Comparison of ENCODE assay signal across 26 cellular contexts in the genomic region with DNA sequence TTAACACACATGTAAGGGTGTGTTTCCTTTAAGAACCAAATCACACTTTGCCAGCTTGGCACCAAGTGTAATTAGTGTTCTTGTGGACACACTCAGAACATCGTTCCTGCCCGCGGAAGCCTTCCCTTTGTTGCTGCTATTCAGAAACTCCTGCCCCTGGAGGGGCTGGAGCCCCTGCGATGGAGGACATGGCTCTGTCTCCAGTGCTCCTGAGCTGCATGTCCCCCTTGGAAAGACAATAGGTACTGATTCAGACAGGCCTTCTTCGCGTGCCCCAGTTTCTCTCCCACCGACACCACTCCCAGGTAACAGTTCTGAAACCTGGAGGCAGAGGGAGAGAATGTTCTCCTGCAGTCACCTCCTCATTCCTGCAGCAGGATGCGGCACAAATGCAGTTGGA.
A peak's percentile ranks its signal among the peaks of the same experiment; 100 is the strongest.
DNase-seq lines count a peak whose midpoint lies in the region; ATAC-seq and TF ChIP-seq lines count a peak whose summit lies in the region.
"Had no signal": no experiment of that assay in that cellular context is flagged by ENCODE, and none has a peak within 500 bp of the region (broad histone marks: within the 10 kb centered on the region; RNA-seq: fewer than 3 reads in every experiment).

No MANE protein-coding gene starts in this region.

- peaks cover 43% of the 10 kb centered on the region for H3K4me1 Mint-ChIP-seq in brain

- no peak overlapping the region for H2BK15ac ChIP-seq in neuronal stem cell (ENCODE audit: low read length)

- peaks cover 9% of the 10 kb centered on the region for H3K36me3 Mint-ChIP-seq in brain

- H3K4me2 ChIP-seq in neuronal stem cell (ENCODE audit: insufficient read depth, low read length, poor library complexity, severe bottlenecking) = no peak overlapping the region
- H3K4me2 ChIP-seq: KMS-11 had no signal

- 92 to 95% (median 93%) methylated on average over 8 of the region's 8 CpGs for WGBS in heart left ventricle, 4 donors
- no CpG with 5 or more reads among the region's 8 CpGs for WGBS in neuronal stem cell (ENCODE audit: extremely low coverage in 2 of 2, insufficient read length in 2 of 2, insufficient replicate concordance in 1 of 2), 2 donors

- peak overlapping the region in 2 of 5 experiments; percentile 74 to 82 for H3K4me3 Mint-ChIP-seq in brain
- H3K4me3 Mint-ChIP-seq: activated B cell treated with CpG ODN at 0.5 μM for 24 hours; neural crest cell; stimulated activated memory B cell treated with anti-CD40 and anti-IgM and Interleukin-4, amounts not matched to agents 10 μg/mL and 1 μg/mL and 100 μg/mL, for 72 hours had no signal

- H2BK5ac ChIP-seq in neuronal stem cell (ENCODE audit: low read length) = no peak overlapping the region

- DNase-seq in left cardiac atrium (peak; percentile 5), heart left ventricle (no peak), neuronal stem cell (ENCODE audit: low spot score) (no peak), upper lobe of right lung (peak; percentile 29), putamen (ENCODE audit: low spot score) (no peak), NAMALWA (ENCODE audit: low spot score) (no peak), HAP-1 (ENCODE audit: low spot score in 2 of 2) (no peak)
- DNase-seq: activated B cell treated with CpG ODN at 0.5 μM for 24 hours; activated T-cell treated with anti-CD3 and anti-CD28 coated beads, Interleukin-2, amount 50 U/mL, for 72 hours; CD4-positive, CD25-positive, alpha-beta regulatory T cell; central memory CD4-positive, alpha-beta T cell; EL; HCEC 1CT; NCI-H146; psoas muscle; stimulated activated CD4-positive, alpha-beta T cell treated with anti-CD3 and anti-CD28 coated beads, Interleukin-2, amount 100 ng/mL, for 48 hours had no signal

- in situ Hi-C loops in HAP-1 (cut with MboI; ENCODE audit: low sequenced_read_pairs) = no loop called here

- H3K27me3 ChIP-seq in heart left ventricle (no peaks in the 10 kb centered on the region), neuronal stem cell (ENCODE audit: control insufficient read depth in 3 of 3, insufficient read depth in 3 of 3, low read depth in 1 of 3, low read length in 3 of 3) (no peaks in the 10 kb centered on the region), upper lobe of right lung (no peaks in the 10 kb centered on the region), HAP-1 (ENCODE audit: low read depth) (no peaks in the 10 kb centered on the region)
- H3K27me3 ChIP-seq: ascending aorta, dorsolateral prefrontal cortex, suprapubic skin had no signal

- no peaks in the 10 kb centered on the region for H3K79me1 ChIP-seq in neuronal stem cell (ENCODE audit: low read depth, low read length)

- H3K27ac ChIP-seq in heart left ventricle (no peak overlapping the region), neuronal stem cell (replicated peaks; ENCODE audit: low read length) (no peak overlapping the region), upper lobe of right lung (no peak overlapping the region)
- H3K27ac ChIP-seq: ascending aorta, KMS-11, psoas muscle, suprapubic skin had no signal

- no peak overlapping the region for H3K4me3 ChIP-seq in heart left ventricle
- no peak overlapping the region for H3K4me3 ChIP-seq in neuronal stem cell (ENCODE audit: low read length in 2 of 2)
- no peak overlapping the region for H3K4me3 ChIP-seq in upper lobe of right lung
- H3K4me3 ChIP-seq in HAP-1 = no peak overlapping the region
- H3K4me3 ChIP-seq: mucosa of descending colon had no signal

- H4K8ac ChIP-seq in neuronal stem cell (ENCODE audit: low read depth, low read length) = no peak overlapping the region

- no peak overlapping the region for H3K14ac ChIP-seq in neuronal stem cell (ENCODE audit: low read length)

- H3K36me3 ChIP-seq in heart left ventricle (peaks cover 0 to 10% (median 0%) of the 10 kb centered on the region in 9 donors), neuronal stem cell (replicated peaks in 1 of 2; ENCODE audit: control insufficient read depth in 2 of 2, insufficient read depth in 2 of 2, low read length in 2 of 2) (no peaks in the 10 kb centered on the region), upper lobe of right lung (no peaks in the 10 kb centered on the region), HAP-1 (replicated peaks) (no peaks in the 10 kb centered on the region)

- H2AFZ ChIP-seq in neuronal stem cell (ENCODE audit: low read length) = no peak overlapping the region

- no peak overlapping the region for H4K91ac ChIP-seq in neuronal stem cell (ENCODE audit: low read depth, low read length, poor library complexity)

- no peak overlapping the region for H3K4ac ChIP-seq in neuronal stem cell (ENCODE audit: low read length)

- ATAC-seq in left cardiac atrium (no peak), heart left ventricle (no peak), upper lobe of right lung (no peak)
- ATAC-seq: activated T-cell treated with anti-CD3 and anti-CD28 coated beads, Interleukin-2, amount 50 U/mL, for 72 hours; left colon; mucosa of descending colon; psoas muscle; stimulated activated memory B cell treated with anti-CD40 and anti-IgM and Interleukin-4, amounts not matched to agents 10 μg/mL and 1 μg/mL and 100 μg/mL, for 72 hours had no signal

- H3K9ac ChIP-seq in neuronal stem cell (ENCODE audit: low read depth, low read length, poor library complexity) = no peak overlapping the region
- H3K9ac ChIP-seq: KMS-11 had no signal

- intact Hi-C loops in left cardiac atrium (cut with DNase I) (no loop called here), heart left ventricle (cut with DNase I) (no loop called here), upper lobe of right lung (cut with DNase I) (no loop called here)

- H3K18ac ChIP-seq in neuronal stem cell (ENCODE audit: low read length) = peak overlapping the region; percentile 73

- no peak overlapping the region for H2BK12ac ChIP-seq in neuronal stem cell (ENCODE audit: low read length)

- peaks cover 9 to 16% (median 11%) of the 10 kb centered on the region in 5 experiments for H3K9me3 Mint-ChIP-seq in brain

- no peak for TF ChIP-seq POLR2A in heart left ventricle (IDR thresholded peaks at IDR 0.05)

- peaks cover 0 to 14% (median 0%) of the 10 kb centered on the region in 12 donors for H3K4me1 ChIP-seq in heart left ventricle
- peaks cover 0 to 7% of the 10 kb centered on the region in 2 donors for H3K4me1 ChIP-seq in neuronal stem cell (ENCODE audit: control insufficient read depth in 2 of 2, insufficient read depth in 1 of 2, low read depth in 1 of 2, low read length in 2 of 2)
- no peaks in the 10 kb centered on the region for H3K4me1 ChIP-seq in upper lobe of right lung
- no peaks in the 10 kb centered on the region for H3K4me1 ChIP-seq in HAP-1
- H3K4me1 ChIP-seq: ascending aorta had no signal

- H3K27me3 Mint-ChIP-seq in brain = peaks cover 18% of the 10 kb centered on the region
- H3K27me3 Mint-ChIP-seq: activated B cell treated with CpG ODN at 0.5 μM for 24 hours; activated naive CD4-positive, alpha-beta T cell treated with anti-CD3 and anti-CD28 coated beads, Interleukin-2, amount 50 U/mL, for 24 hours; CD4-positive, CD25-positive, alpha-beta regulatory T cell; stimulated activated memory B cell treated with anti-CD40 and anti-IgM and Interleukin-4, amounts not matched to agents 10 μg/mL and 1 μg/mL and 100 μg/mL, for 72 hours had no signal

- H2BK120ac ChIP-seq in neuronal stem cell (ENCODE audit: low read depth, low read length) = no peak overlapping the region

- peak overlapping the region in 3 of 5 experiments; percentile 24 to 45 (median 30) for H3K27ac Mint-ChIP-seq in brain
- H3K27ac Mint-ChIP-seq: activated B cell treated with CpG ODN at 0.5 μM for 24 hours; activated naive CD4-positive, alpha-beta T cell treated with anti-CD3 and anti-CD28 coated beads, Interleukin-2, amount 50 U/mL, for 24 hours; activated T-cell treated with anti-CD3 and anti-CD28 coated beads, Interleukin-2, amount 50 U/mL, for 72 hours; stimulated activated memory B cell treated with anti-CD40 and anti-IgM and Interleukin-4, amounts not matched to agents 10 μg/mL and 1 μg/mL and 100 μg/mL, for 72 hours had no signal

- no peak overlapping the region for H3K23ac ChIP-seq in neuronal stem cell (ENCODE audit: low read depth, low read length, poor library complexity)

- H3K9me3 ChIP-seq in heart left ventricle (peaks cover 0 to 10% (median 0%) of the 10 kb centered on the region in 12 donors), neuronal stem cell (replicated peaks in 1 of 2; ENCODE audit: control insufficient read depth in 2 of 2, insufficient read depth in 1 of 2, low read depth in 1 of 2, low read length in 2 of 2) (peaks cover 0 to 2% of the 10 kb centered on the region in 2 donors), upper lobe of right lung (no peaks in the 10 kb centered on the region), HAP-1 (no peaks in the 10 kb centered on the region)
- H3K9me3 ChIP-seq: ascending aorta, psoas muscle, suprapubic skin had no signal

- TF ChIP-seq CTCF in heart left ventricle (IDR thresholded peaks at IDR 0.05) (no peak), brain (conservative IDR thresholded peaks at IDR 0.05) (no peak), upper lobe of right lung (IDR thresholded peaks at IDR 0.05) (no peak)

- H2AK5ac ChIP-seq in neuronal stem cell (ENCODE audit: low read depth, low read length) = no peak overlapping the region

Comparison
In these comparisons a context has a peak if more than half of its experiments do, and no peak if none do; other contexts are left out.
1. DNase-seq: peak in left cardiac atrium (single experiment) and upper lobe of right lung (single experiment); none in heart left ventricle (0 of 5), neuronal stem cell (single experiment), putamen (single experiment), NAMALWA (single experiment) and HAP-1 (0 of 2).